In the genomic region with DNA sequence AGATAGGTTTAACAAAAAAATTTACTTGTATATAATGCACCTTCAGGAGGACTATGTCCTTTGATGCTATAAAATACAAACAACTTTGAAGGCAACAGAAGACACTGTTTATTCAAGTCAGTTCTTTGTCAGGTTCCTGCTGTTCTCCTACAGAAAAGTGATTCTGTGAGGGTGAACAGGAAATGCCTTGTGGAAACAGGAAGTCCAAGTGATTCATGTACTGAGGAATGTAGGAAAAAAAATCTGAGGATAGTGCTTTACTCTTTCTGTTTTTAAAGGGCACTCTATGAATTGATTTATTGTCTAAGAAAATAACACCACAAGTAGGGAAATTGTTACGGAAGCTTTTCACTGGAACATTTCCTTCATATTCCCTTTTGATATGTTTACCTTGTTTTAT, we compare ENCODE assay signal across 9 cellular contexts.
A peak's percentile ranks its signal among the peaks of the same experiment; 100 is the strongest.
DNase-seq lines count a peak whose midpoint lies in the region; ATAC-seq lines count a peak whose summit lies in the region.
"Had no signal": no experiment of that assay in that cellular context is flagged by ENCODE, and none has a peak within 500 bp of the region (broad histone marks: within the 10 kb centered on the region; RNA-seq: fewer than 3 reads in every experiment).

No MANE protein-coding gene starts in this region.

- DNase-seq in CD1c-positive myeloid dendritic cell (ENCODE audit: extremely low spot score) (peak; percentile 49), LoVo (ENCODE audit: low spot score) (peak; percentile 85), dedifferentiated amniotic fluid mesenchymal stem cell (ENCODE audit: extremely low spot score) (peak; percentile 62), lung microvascular endothelial cell (ENCODE audit: low read depth in 2 of 2) (peak; percentile 78 to 87), NCI-H2227 (lab: John Stamatoyannopoulos, UW; ENCODE audit: unreplicated experiment) (no peak)
- DNase-seq: activated naive CD4-positive, alpha-beta T cell treated with anti-CD3 and anti-CD28 coated beads for 36 hours had no signal

- ATAC-seq in HG02642 (IDR thresholded peaks at IDR 0.05; ENCODE audit: poor library complexity, unreplicated experiment) (no peak), GM18511 (IDR thresholded peaks at IDR 0.05; ENCODE audit: unreplicated experiment) (no peak), HG03442 (IDR thresholded peaks at IDR 0.05; ENCODE audit: unreplicated experiment) (no peak)
